20 cellular contexts compared by ENCODE assay signal in genomic region chr12:119245904-119246494, GRCh38.
DNase-seq lines count a peak whose midpoint lies in the region; ATAC-seq, FAIRE-seq and TF ChIP-seq lines count a peak whose summit lies in the region.
"Had no signal": no experiment of that assay in that cellular context is flagged by ENCODE, and none has a peak within 500 bp of the region (broad histone marks: within the 10 kb centered on the region; RNA-seq: fewer than 3 reads in every experiment).

No MANE protein-coding gene starts in this region.

- H3K27me3 ChIP-seq in K562 (ENCODE audit: control insufficient read depth in 2 of 2, insufficient read depth in 2 of 2, low read length in 2 of 2) (peaks cover 0 to 5% of the 10 kb centered on the region in 2 experiments; a peak in 2 of 5 replicates), heart right ventricle (no peaks in the 10 kb centered on the region), right lobe of liver (no peaks in the 10 kb centered on the region), testis (no peaks in the 10 kb centered on the region)

- no peak for FAIRE-seq in K562 (lab: Jason Lieb, UNC)
- FAIRE-seq: D721Med had no signal

- no peaks in the 10 kb centered on the region for H3K9me3 ChIP-seq in K562 (replicated peaks; ENCODE audit: control insufficient read depth, insufficient read depth, low read depth, low read length)
- H3K9me3 ChIP-seq in heart right ventricle = peaks cover 0 to 9% (median 0%) of the 10 kb centered on the region in 11 donors
- H3K9me3 ChIP-seq in right lobe of liver = no peaks in the 10 kb centered on the region
- no peaks in the 10 kb centered on the region for H3K9me3 ChIP-seq in testis

- 0% methylated on average over 2 of the region's 2 CpGs for WGBS in K562 (ENCODE audit: insufficient coverage, low coverage, missing lambda C conversion rate)
- WGBS in heart right ventricle, 2 donors = 7 to 21% methylated on average over 2 of the region's 2 CpGs
- WGBS in right lobe of liver (ENCODE audit: insufficient coverage, low coverage, low lambda C conversion rate, missing lambda C conversion rate) = 19% methylated on average over 2 of the region's 2 CpGs
- WGBS in testis, 2 donors = 27 to 28% methylated on average over 2 of the region's 2 CpGs

- TF ChIP-seq RAD21 in K562 (CRISPR knock-in tag; conservative IDR thresholded peaks at IDR 0.05 in 1 of 2, IDR thresholded peaks at IDR 0.05 in 1 of 2) = no peak

- no peak for TF ChIP-seq CTCF in K562 (IDR thresholded peaks at IDR 0.05 in 2 of 3, conservative IDR thresholded peaks at IDR 0.05 in 1 of 3; ENCODE audit: insufficient read depth in 2 of 3, low read depth in 1 of 3, low read length in 3 of 3)
- no peak for TF ChIP-seq CTCF in heart right ventricle (IDR thresholded peaks at IDR 0.05)
- no peak for TF ChIP-seq CTCF in right lobe of liver (IDR thresholded peaks at IDR 0.05)
- TF ChIP-seq CTCF in testis (IDR thresholded peaks at IDR 0.05) = no peak
- TF ChIP-seq CTCF in RWPE1 (conservative IDR thresholded peaks at IDR 0.05; ENCODE audit: low read depth) = no peak

- H3K4me1 ChIP-seq in K562 (replicated peaks in 1 of 2; ENCODE audit: control insufficient read depth in 2 of 2, insufficient read depth in 2 of 2, low read length in 2 of 2) (no peaks in the 10 kb centered on the region), heart right ventricle (peaks cover 2 to 31% (median 15%) of the 10 kb centered on the region in 9 donors), right lobe of liver (peaks cover 0 to 12% (median 0%) of the 10 kb centered on the region in 4 donors), testis (peaks cover 14% of the 10 kb centered on the region)

- no peaks in the 10 kb centered on the region for H4K20me1 ChIP-seq in K562 (replicated peaks; ENCODE audit: control insufficient read depth, insufficient read depth, low read length)

- no peak overlapping the region for H3K4me2 ChIP-seq in K562 (ENCODE audit: insufficient read depth, low read length)

- TF ChIP-seq POLR2A in K562 (conservative IDR thresholded peaks at IDR 0.05) = no peak
- no peak for TF ChIP-seq POLR2A in right lobe of liver (IDR thresholded peaks at IDR 0.05)
- no peak for TF ChIP-seq POLR2A in testis (IDR thresholded peaks at IDR 0.05)

- BruUV-seq in K562 (replicated peaks; lab: Mats Ljungman, UMichigan) = no TSS peak

- ATAC-seq in K562 (no peak), heart right ventricle (peak in 6 of 8 donors; percentile 37 to 54 (median 48)), right lobe of liver (peak; percentile 69 to 92 (median 79)), GM18868 (IDR thresholded peaks at IDR 0.05; ENCODE audit: unreplicated experiment) (no peak), GM21528 (IDR thresholded peaks at IDR 0.05; ENCODE audit: low FRiP score, unreplicated experiment) (no peak)

- in situ Hi-C loops in K562 (cut with MboI) = no loop called here

- H3K9ac ChIP-seq in K562 (ENCODE audit: insufficient read depth in 1 of 2, low read depth in 2 of 2, low read length in 2 of 2) = no peak overlapping the region

- CTCF ChIA-PET in K562 (lab: Yijun Ruan, JAX; ENCODE audit: low intra/inter-chr PET ratio) (no interaction called here), RWPE1 (lab: Yijun Ruan, JAX) (no interaction called here)

- DNase-seq in K562 (ENCODE audit: extremely low read depth in 1 of 4, low spot score in 3 of 4) (no peak), heart right ventricle (peak in 1 of 2 donors; percentile 18), right lobe of liver (no peak), testis (peak; percentile 56), nucleus accumbens (lab: John Stamatoyannopoulos, UW) (no peak), RWPE1 (ENCODE audit: low spot score) (no peak)
- DNase-seq: ACHN; CD4-positive, CD25-positive, alpha-beta regulatory T cell; GF-D8; GOT3; HFFc6; KBM-7; NCI-H1048; NCI-H146; NCI-H2081 treated with DMSO at 0.1 percent for 48 hours; NCI-H226; NCI-H526 treated with DMSO at 0.1 percent for 48 hours had no signal

- no peak overlapping the region for H3K4me3 ChIP-seq in K562
- no peak overlapping the region for H3K4me3 ChIP-seq in heart right ventricle
- no peak overlapping the region for H3K4me3 ChIP-seq in right lobe of liver
- no peak overlapping the region for H3K4me3 ChIP-seq in testis

- no peak for TF ChIP-seq EP300 in K562 (IDR thresholded peaks at IDR 0.05; ENCODE audit: low read length)

- H3K9me1 ChIP-seq in K562 (ENCODE audit: control insufficient read depth, insufficient read depth, low read length) = no peaks in the 10 kb centered on the region

- H3K36me3 ChIP-seq in K562 (ENCODE audit: control insufficient read depth, insufficient read depth, low read length) (no peaks in the 10 kb centered on the region), heart right ventricle (no peaks in the 10 kb centered on the region), right lobe of liver (no peaks in the 10 kb centered on the region), testis (ENCODE audit: low read depth, missing control alignments) (no peaks in the 10 kb centered on the region)

- H3K27ac ChIP-seq in K562 (ENCODE audit: extremely low read depth, low read depth, low read length) (no peak overlapping the region), heart right ventricle (peak overlapping the region; percentile 21 to 91 (median 74)), right lobe of liver (no peak overlapping the region), testis (peak overlapping the region in 1 of 2 donors; percentile 8), RWPE1 (no peak overlapping the region)

- H3K79me2 ChIP-seq in K562 (ENCODE audit: control insufficient read depth, insufficient read depth, low read length) = no peaks in the 10 kb centered on the region

- H2AFZ ChIP-seq in K562 (ENCODE audit: low read depth, low read length) = no peak overlapping the region

- intact Hi-C loops in K562 (cut with micrococcal nuclease) (no loop called here), heart right ventricle (cut with DNase I) (loop anchor here in 3 of 10 donors (2.0 to 10.0 kb wide), 3 partner anchors 37 to 71 kb away; partner anchors contain the start of gene HSPB8 (in 2 of the 3)), right lobe of liver (cut with DNase I) (no loop called here), testis (cut with DNase I; ENCODE audit: low total_unique reads) (no loop called here)

- POLR2A ChIA-PET in K562 (lab: Yijun Ruan, JAX) = no interaction called here
- POLR2A ChIA-PET in RWPE1 (lab: Yijun Ruan, JAX; ENCODE audit: low non-redundant PET) = no interaction called here

TF ChIP-seq in K562, 482 proteins besides CTCF, POLR2A, EP300 and RAD21:
- TF ChIP-seq ZNF592 (IDR thresholded peaks at IDR 0.05) (no peak), ZNF324 (CRISPR knock-in tag; IDR thresholded peaks at IDR 0.05) (no peak), ELF1 (tag; IDR thresholded peaks at IDR 0.05) (no peak), NR2C2 (CRISPR knock-in tag; IDR thresholded peaks at IDR 0.05) (no peak), NR2C2 (tag; IDR thresholded peaks at IDR 0.05) (no peak), PHTF2 (CRISPR knock-in tag; IDR thresholded peaks at IDR 0.05) (no peak), TFE3 (CRISPR knock-in tag; IDR thresholded peaks at IDR 0.05) (peak; percentile 28; the same call in 1 of the 2 replicates)
TF ChIP-seq in K562: peak in this region for 1.

Comparison
In these comparisons a context has a peak if more than half of its experiments do, and no peak if none do; other contexts are left out.
1. ATAC-seq: peak in heart right ventricle (6 of 8) and right lobe of liver (4 of 4); none in K562 (single experiment), GM18868 (single experiment) and GM21528 (single experiment).
2. H3K27ac ChIP-seq: peak in heart right ventricle (10 of 10); none in K562 (single experiment), right lobe of liver (0 of 3) and RWPE1 (single experiment).